10 cellular contexts compared by ENCODE assay signal in genomic region chr6:104995989-104996617, GRCh38. TPM values are rescaled to one million over a fixed set of nuclear protein-coding genes. Genes with fewer than 3 reads are reported as not detected.
DNase-seq lines count a peak whose midpoint lies in the region; ATAC-seq, FAIRE-seq and TF ChIP-seq lines count a peak whose summit lies in the region.
"Had no signal": no experiment of that assay in that cellular context is flagged by ENCODE, and none has a peak within 500 bp of the region (broad histone marks: within the 10 kb centered on the region; RNA-seq: fewer than 3 reads in every experiment).

No MANE protein-coding gene starts in this region.

- intact Hi-C loops in mammary epithelial cell (cut with micrococcal nuclease), result loop anchor here (1.0 kb wide), 1 partner anchor 82 kb away; no protein-coding TSS in a partner anchor

- H3K4me3 ChIP-seq in AG09309 (ENCODE audit: control insufficient read depth, low read depth, low read length), result no peak overlapping the region
- H3K4me3 ChIP-seq in mammary epithelial cell (replicated peaks in 1 of 3; ENCODE audit: insufficient read depth in 1 of 3, low read depth in 2 of 3, low read length in 3 of 3), result no peak overlapping the region
- no peak overlapping the region for H3K4me3 ChIP-seq in HAP-1
- H3K4me3 ChIP-seq: skin epidermis had no signal

- H3K79me2 ChIP-seq in mammary epithelial cell (ENCODE audit: insufficient read depth, low read length), result no peaks in the 10 kb centered on the region

- H3K9ac ChIP-seq in mammary epithelial cell (ENCODE audit: insufficient read depth, low read length), result no peak overlapping the region

- no peak overlapping the region for H2AFZ ChIP-seq in mammary epithelial cell (ENCODE audit: low read depth, low read length)

- no peaks in the 10 kb centered on the region for H4K20me1 ChIP-seq in mammary epithelial cell (ENCODE audit: insufficient read depth, low read length)

- H3K9me3 ChIP-seq in mammary epithelial cell (replicated peaks; ENCODE audit: insufficient read depth, low read length) (no peaks in the 10 kb centered on the region), HAP-1 (no peaks in the 10 kb centered on the region)

- 94% methylated on average over 2 of the region's 2 CpGs for WGBS in mammary epithelial cell (ENCODE audit: low coverage, missing lambda C conversion rate)

- no peak for FAIRE-seq in GM19239 (lab: Jason Lieb, UNC)

- in situ Hi-C loops in mammary epithelial cell (cut with MboI; ENCODE audit: low sequenced_read_pairs in 2 of 2), result no loop called here
- in situ Hi-C loops in HAP-1 (cut with MboI; ENCODE audit: low sequenced_read_pairs), result no loop called here

- TF ChIP-seq CTCF in AG09309 (IDR thresholded peaks at IDR 0.05; ENCODE audit: control insufficient read depth, insufficient read depth, low read depth, low read length, missing control alignments) (peak; percentile 28), mammary epithelial cell (conservative IDR thresholded peaks at IDR 0.05 in 1 of 2, IDR thresholded peaks at IDR 0.05 in 1 of 2; ENCODE audit: extremely low read depth in 1 of 2, insufficient read depth in 1 of 2, low read depth in 1 of 2, low read length in 2 of 2) (peak in 1 of 2 donors; percentile 17)

- dilution Hi-C loops in mammary epithelial cell (cut with HindIII; ENCODE audit: low sequenced_read_pairs), result no loop called here

- no peak for ATAC-seq in GM18517 (IDR thresholded peaks at IDR 0.05; ENCODE audit: unreplicated experiment)

- H3K4me2 ChIP-seq in mammary epithelial cell (ENCODE audit: insufficient read depth, low read depth, low read length), result no peak overlapping the region

- BruUV-seq in mammary epithelial cell (replicated peaks; lab: Mats Ljungman, UMichigan), result no TSS peak

- H3K27me3 ChIP-seq in mammary epithelial cell (ENCODE audit: insufficient read depth, low read length), result no peaks in the 10 kb centered on the region
- no peaks in the 10 kb centered on the region for H3K27me3 ChIP-seq in HAP-1 (ENCODE audit: low read depth)

- CTCF ChIA-PET in mammary epithelial cell (lab: Charles Lee; ENCODE audit: low non-redundant PET), result no interaction called here

- H3K36me3 ChIP-seq in mammary epithelial cell (ENCODE audit: insufficient read depth, low read length) (no peaks in the 10 kb centered on the region), HAP-1 (replicated peaks) (peaks cover 8% of the 10 kb centered on the region)

- DNase-seq in AG09309 (ENCODE audit: low read depth), result peak; percentile 1
- peak; percentile 59 for DNase-seq in LHCN-M2 (ENCODE audit: low read depth)
- DNase-seq in mammary epithelial cell, result peak; percentile 5
- DNase-seq in lung microvascular endothelial cell (ENCODE audit: low read depth in 2 of 2), result peak; percentile 23 to 28
- DNase-seq in HAP-1 (ENCODE audit: low spot score in 2 of 2), result no peak
- no peak for DNase-seq in GM19239 (ENCODE audit: insufficient read length, low spot score)
- no peak for DNase-seq in stimulated activated CD8-positive, alpha-beta memory T cell treated with anti-CD3 and anti-CD28 coated beads, Interleukin-4, amount 100 ng/mL, for 48 hours
- DNase-seq: SHP77 treated with DMSO at 0.1 percent for 48 hours had no signal

- H3K27ac ChIP-seq in mammary epithelial cell (ENCODE audit: insufficient read depth, low read depth, low read length), result no peak overlapping the region
- H3K27ac ChIP-seq: skin epidermis had no signal

- H3K4me1 ChIP-seq in mammary epithelial cell (ENCODE audit: insufficient read depth, low read length) (no peaks in the 10 kb centered on the region), HAP-1 (peaks cover 3% of the 10 kb centered on the region; the same call in 1 of the 2 replicates)

RNA-seq across cellular contexts. Expression of gene LIN28B, which starts 39.2 kb away (rescaled TPM):
- not detected in 2 replicates for total RNA-seq in LHCN-M2 (2014; rRNA removed)
- polyA plus RNA-seq in LHCN-M2 (2012), result not detected
- not detected for total RNA-seq in mammary epithelial cell
- not detected for polyA plus RNA-seq in mammary epithelial cell
- polyA minus RNA-seq in mammary epithelial cell, result not detected
- not detected in 2 replicates for total RNA-seq in lung microvascular endothelial cell

Comparison
In these comparisons a context has a peak if more than half of its experiments do, and no peak if none do; other contexts are left out.
1. DNase-seq: peak in AG09309 (single experiment), LHCN-M2 (single experiment), mammary epithelial cell (single experiment) and lung microvascular endothelial cell (2 of 2); none in HAP-1 (0 of 2), GM19239 (single experiment) and stimulated activated CD8-positive, alpha-beta memory T cell treated with anti-CD3 and anti-CD28 coated beads, Interleukin-4, amount 100 ng/mL, for 48 hours (single experiment).